1 cellular context compared by ENCODE assay signal in the genomic region with DNA sequence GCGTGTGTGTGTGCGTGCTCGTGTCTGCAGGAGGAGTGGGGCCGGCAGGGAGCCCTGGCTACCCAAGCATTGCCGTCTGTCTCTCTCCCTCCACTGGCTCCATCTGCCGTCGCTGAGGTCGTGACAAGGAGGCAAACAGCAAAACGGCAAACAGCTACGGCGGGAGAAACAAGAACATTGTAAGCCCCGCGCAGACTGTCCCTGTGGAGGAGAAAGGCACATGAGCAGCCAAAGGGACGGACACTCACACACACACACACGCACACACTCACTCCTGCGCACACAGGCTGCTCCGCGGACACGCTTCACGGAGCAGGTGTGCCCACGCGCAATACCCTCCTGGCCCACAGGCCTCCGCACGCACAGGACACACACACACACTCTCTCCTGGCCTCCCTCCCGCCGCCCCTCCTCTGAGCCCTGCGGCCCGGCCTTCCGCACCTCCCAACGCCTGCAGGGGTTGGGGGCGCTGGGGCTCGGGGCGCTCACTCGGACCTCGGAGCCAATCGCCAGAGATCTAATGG.
TF ChIP-seq lines count a peak whose summit lies in the region.

No MANE protein-coding gene starts in this region.

TF ChIP-seq in GM12878, 131 proteins besides CTCF, POLR2A, EP300 and RAD21 (continued from another document and continues in another):
- TF ChIP-seq NR2C2 (IDR thresholded peaks at IDR 0.05; ENCODE audit: borderline replicate concordance, control insufficient read depth, insufficient read length, low read depth) (no peak), CEBPB (IDR thresholded peaks at IDR 0.05; ENCODE audit: borderline replicate concordance in 1 of 2, low read depth in 2 of 2, low read length in 2 of 2) (no peak), CHD1 (IDR thresholded peaks at IDR 0.05; ENCODE audit: low read depth, low read length) (no peak), LARP7 (IDR thresholded peaks at IDR 0.05) (peak; percentile 65; the same call in 1 of the 2 replicates), FOS (IDR thresholded peaks at IDR 0.05; ENCODE audit: borderline replicate concordance, extremely low read depth, insufficient read length) (no peak), MLLT1 (IDR thresholded peaks at IDR 0.05) (peak; percentile 72; the same call in 1 of the 2 replicates), NFIC (IDR thresholded peaks at IDR 0.05; ENCODE audit: low read depth, low read length) (no peak), PAX5 (IDR thresholded peaks at IDR 0.05; ENCODE audit: borderline replicate concordance, low read depth, low read length) (peak; percentile 99), CUX1 (IDR thresholded peaks at IDR 0.05; ENCODE audit: insufficient replicate concordance, low read depth, low read length) (no peak), KAT2A (conservative IDR thresholded peaks at IDR 0.05; ENCODE audit: control insufficient read depth, low read depth, low read length) (no peak), ZBED1 (IDR thresholded peaks at IDR 0.05; ENCODE audit: borderline replicate concordance) (no peak), MYB (IDR thresholded peaks at IDR 0.05; ENCODE audit: borderline replicate concordance, low read depth, low read length) (no peak), RBBP5 (conservative IDR thresholded peaks at IDR 0.05) (no peak), SREBF1 (IDR thresholded peaks at IDR 0.05; ENCODE audit: low read length) (no peak), CREM (IDR thresholded peaks at IDR 0.05; ENCODE audit: low read depth) (0 out of 2 replicates have a peak, but pooled peaks have one; percentile 35), BCL3 (IDR thresholded peaks at IDR 0.05; ENCODE audit: borderline replicate concordance, insufficient read depth, low read depth, low read length, poor library complexity, severe bottlenecking) (no peak), NR2C1 (IDR thresholded peaks at IDR 0.05) (no peak), NFXL1 (IDR thresholded peaks at IDR 0.05; ENCODE audit: borderline replicate concordance) (no peak), HCFC1 (IDR thresholded peaks at IDR 0.05; ENCODE audit: low read length) (no peak), TCF7 (IDR thresholded peaks at IDR 0.05; ENCODE audit: borderline replicate concordance) (no peak), BCL11A (IDR thresholded peaks at IDR 0.05; ENCODE audit: low read depth, low read length) (peak; percentile 44; the same call in 1 of the 2 replicates), MXI1 (IDR thresholded peaks at IDR 0.05; ENCODE audit: low read depth, low read length) (no peak), ESRRA (IDR thresholded peaks at IDR 0.05; ENCODE audit: low read length) (0 out of 2 replicates have a peak, but pooled peaks have one; percentile 43), HDGF (IDR thresholded peaks at IDR 0.05) (peak; percentile 94), SMAD5 (IDR thresholded peaks at IDR 0.05; ENCODE audit: low read depth) (no peak), SPI1 (IDR thresholded peaks at IDR 0.05; ENCODE audit: borderline replicate concordance, insufficient read depth, low read depth, low read length) (no peak), EZH2 (IDR thresholded peaks at IDR 0.05; ENCODE audit: borderline replicate concordance, control insufficient read depth, low read depth, low read length) (no peak), IKZF1 (conservative IDR thresholded peaks at IDR 0.05) (no peak; the same call in 1 of the 2 replicates), DPF2 (IDR thresholded peaks at IDR 0.05) (no peak; the same call in none of the 2 replicates), RAD51 (IDR thresholded peaks at IDR 0.05) (no peak), MYC (IDR thresholded peaks at IDR 0.05; ENCODE audit: insufficient read depth, insufficient read length, insufficient replicate concordance, low read length, severe bottlenecking) (peak; percentile 21), SIX5 (IDR thresholded peaks at IDR 0.05; ENCODE audit: low read depth, low read length, severe bottlenecking) (no peak)
- TF ChIP-seq, protein P1, sequence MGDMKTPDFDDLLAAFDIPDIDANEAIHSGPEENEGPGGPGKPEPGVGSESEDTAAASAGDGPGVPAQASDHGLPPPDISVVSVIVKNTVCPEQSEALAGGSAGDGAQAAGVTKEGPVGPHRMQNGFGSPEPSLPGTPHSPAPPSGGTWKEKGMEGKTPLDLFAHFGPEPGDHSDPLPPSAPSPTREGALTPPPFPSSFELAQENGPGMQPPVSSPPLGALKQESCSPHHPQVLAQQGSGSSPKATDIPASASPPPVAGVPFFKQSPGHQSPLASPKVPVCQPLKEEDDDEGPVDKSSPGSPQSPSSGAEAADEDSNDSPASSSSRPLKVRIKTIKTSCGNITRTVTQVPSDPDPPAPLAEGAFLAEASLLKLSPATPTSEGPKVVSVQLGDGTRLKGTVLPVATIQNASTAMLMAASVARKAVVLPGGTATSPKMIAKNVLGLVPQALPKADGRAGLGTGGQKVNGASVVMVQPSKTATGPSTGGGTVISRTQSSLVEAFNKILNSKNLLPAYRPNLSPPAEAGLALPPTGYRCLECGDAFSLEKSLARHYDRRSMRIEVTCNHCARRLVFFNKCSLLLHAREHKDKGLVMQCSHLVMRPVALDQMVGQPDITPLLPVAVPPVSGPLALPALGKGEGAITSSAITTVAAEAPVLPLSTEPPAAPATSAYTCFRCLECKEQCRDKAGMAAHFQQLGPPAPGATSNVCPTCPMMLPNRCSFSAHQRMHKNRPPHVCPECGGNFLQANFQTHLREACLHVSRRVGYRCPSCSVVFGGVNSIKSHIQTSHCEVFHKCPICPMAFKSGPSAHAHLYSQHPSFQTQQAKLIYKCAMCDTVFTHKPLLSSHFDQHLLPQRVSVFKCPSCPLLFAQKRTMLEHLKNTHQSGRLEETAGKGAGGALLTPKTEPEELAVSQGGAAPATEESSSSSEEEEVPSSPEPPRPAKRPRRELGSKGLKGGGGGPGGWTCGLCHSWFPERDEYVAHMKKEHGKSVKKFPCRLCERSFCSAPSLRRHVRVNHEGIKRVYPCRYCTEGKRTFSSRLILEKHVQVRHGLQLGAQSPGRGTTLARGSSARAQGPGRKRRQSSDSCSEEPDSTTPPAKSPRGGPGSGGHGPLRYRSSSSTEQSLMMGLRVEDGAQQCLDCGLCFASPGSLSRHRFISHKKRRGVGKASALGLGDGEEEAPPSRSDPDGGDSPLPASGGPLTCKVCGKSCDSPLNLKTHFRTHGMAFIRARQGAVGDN (IDR thresholded peaks at IDR 0.05) = peak; percentile 37; the same call in 1 of the 2 replicates
- TF ChIP-seq, protein P2, sequence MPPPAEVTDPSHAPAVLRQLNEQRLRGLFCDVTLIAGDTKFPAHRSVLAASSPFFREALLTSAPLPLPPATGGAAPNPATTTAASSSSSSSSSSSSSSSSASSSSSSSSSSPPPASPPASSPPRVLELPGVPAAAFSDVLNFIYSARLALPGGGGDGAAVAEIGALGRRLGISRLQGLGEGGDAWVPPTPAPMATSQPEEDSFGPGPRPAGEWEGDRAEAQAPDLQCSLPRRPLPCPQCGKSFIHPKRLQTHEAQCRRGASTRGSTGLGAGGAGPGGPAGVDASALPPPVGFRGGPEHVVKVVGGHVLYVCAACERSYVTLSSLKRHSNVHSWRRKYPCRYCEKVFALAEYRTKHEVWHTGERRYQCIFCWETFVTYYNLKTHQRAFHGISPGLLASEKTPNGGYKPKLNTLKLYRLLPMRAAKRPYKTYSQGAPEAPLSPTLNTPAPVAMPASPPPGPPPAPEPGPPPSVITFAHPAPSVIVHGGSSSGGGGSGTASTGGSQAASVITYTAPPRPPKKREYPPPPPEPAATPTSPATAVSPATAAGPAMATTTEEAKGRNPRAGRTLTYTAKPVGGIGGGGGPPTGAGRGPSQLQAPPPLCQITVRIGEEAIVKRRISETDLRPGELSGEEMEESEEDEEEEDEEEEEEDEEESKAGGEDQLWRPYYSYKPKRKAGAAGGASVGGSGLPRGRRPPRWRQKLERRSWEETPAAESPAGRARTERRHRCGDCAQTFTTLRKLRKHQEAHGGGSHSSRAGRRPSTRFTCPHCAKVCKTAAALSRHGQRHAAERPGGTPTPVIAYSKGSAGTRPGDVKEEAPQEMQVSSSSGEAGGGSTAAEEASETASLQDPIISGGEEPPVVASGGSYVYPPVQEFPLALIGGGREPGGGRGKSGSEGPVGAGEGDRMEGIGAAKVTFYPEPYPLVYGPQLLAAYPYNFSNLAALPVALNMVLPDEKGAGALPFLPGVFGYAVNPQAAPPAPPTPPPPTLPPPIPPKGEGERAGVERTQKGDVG (CRISPR knock-in tag; IDR thresholded peaks at IDR 0.05) = no peak
- TF ChIP-seq, protein P3, sequence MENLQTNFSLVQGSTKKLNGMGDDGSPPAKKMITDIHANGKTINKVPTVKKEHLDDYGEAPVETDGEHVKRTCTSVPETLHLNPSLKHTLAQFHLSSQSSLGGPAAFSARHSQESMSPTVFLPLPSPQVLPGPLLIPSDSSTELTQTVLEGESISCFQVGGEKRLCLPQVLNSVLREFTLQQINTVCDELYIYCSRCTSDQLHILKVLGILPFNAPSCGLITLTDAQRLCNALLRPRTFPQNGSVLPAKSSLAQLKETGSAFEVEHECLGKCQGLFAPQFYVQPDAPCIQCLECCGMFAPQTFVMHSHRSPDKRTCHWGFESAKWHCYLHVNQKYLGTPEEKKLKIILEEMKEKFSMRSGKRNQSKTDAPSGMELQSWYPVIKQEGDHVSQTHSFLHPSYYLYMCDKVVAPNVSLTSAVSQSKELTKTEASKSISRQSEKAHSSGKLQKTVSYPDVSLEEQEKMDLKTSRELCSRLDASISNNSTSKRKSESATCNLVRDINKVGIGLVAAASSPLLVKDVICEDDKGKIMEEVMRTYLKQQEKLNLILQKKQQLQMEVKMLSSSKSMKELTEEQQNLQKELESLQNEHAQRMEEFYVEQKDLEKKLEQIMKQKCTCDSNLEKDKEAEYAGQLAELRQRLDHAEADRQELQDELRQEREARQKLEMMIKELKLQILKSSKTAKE (IDR thresholded peaks at IDR 0.05; ENCODE audit: low read depth, poor library complexity, severe bottlenecking) = no peak
- TF ChIP-seq, protein P4, sequence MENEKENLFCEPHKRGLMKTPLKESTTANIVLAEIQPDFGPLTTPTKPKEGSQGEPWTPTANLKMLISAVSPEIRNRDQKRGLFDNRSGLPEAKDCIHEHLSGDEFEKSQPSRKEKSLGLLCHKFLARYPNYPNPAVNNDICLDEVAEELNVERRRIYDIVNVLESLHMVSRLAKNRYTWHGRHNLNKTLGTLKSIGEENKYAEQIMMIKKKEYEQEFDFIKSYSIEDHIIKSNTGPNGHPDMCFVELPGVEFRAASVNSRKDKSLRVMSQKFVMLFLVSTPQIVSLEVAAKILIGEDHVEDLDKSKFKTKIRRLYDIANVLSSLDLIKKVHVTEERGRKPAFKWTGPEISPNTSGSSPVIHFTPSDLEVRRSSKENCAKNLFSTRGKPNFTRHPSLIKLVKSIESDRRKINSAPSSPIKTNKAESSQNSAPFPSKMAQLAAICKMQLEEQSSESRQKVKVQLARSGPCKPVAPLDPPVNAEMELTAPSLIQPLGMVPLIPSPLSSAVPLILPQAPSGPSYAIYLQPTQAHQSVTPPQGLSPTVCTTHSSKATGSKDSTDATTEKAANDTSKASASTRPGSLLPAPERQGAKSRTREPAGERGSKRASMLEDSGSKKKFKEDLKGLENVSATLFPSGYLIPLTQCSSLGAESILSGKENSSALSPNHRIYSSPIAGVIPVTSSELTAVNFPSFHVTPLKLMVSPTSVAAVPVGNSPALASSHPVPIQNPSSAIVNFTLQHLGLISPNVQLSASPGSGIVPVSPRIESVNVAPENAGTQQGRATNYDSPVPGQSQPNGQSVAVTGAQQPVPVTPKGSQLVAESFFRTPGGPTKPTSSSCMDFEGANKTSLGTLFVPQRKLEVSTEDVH (IDR thresholded peaks at IDR 0.05; ENCODE audit: low read depth, partially characterized antibody) = no peak
